ENCODE assay signal across 13 cellular contexts in genomic region chr9:82275531-82275930, GRCh38.
DNase-seq lines count a peak whose midpoint lies in the region; ATAC-seq and TF ChIP-seq lines count a peak whose summit lies in the region.
"Had no signal": no experiment of that assay in that cellular context is flagged by ENCODE, and none has a peak within 500 bp of the region (broad histone marks: within the 10 kb centered on the region; RNA-seq: fewer than 3 reads in every experiment).

No MANE protein-coding gene starts in this region.

- H3K4me3 ChIP-seq in HFF-Myc (replicated peaks; ENCODE audit: low read depth, low read length) (no peak overlapping the region), epithelial cell of esophagus (ENCODE audit: low read length) (no peak overlapping the region), Caco-2 (ENCODE audit: low read depth, low read length) (no peak overlapping the region)
- H3K4me3 ChIP-seq: A549 had no signal

- no peaks in the 10 kb centered on the region for H3K27me3 Mint-ChIP-seq in Caco-2 (ENCODE audit: insufficient read depth, unreplicated experiment)
- H3K27me3 Mint-ChIP-seq: CD4-positive, alpha-beta memory T cell had no signal

- no peaks in the 10 kb centered on the region for H3K9me3 Mint-ChIP-seq in Caco-2 (ENCODE audit: unreplicated experiment)

- H3K4me1 Mint-ChIP-seq in Caco-2 (ENCODE audit: low read depth, unreplicated experiment): no peaks in the 10 kb centered on the region
- H3K4me1 Mint-ChIP-seq: CD4-positive, alpha-beta memory T cell had no signal

- no TSS peak for BruUV-seq in Caco-2 (replicated peaks; lab: Mats Ljungman, UMichigan)

- H3K4me1 ChIP-seq in Caco-2: no peaks in the 10 kb centered on the region
- H3K4me1 ChIP-seq: A549, BE2C had no signal

- no peaks in the 10 kb centered on the region for H3K9me3 ChIP-seq in Caco-2
- H3K9me3 ChIP-seq: A549, BE2C had no signal

- DNase-seq in HFF-Myc (ENCODE audit: extremely low read depth, low read depth) (peak; percentile 9), epithelial cell of esophagus (ENCODE audit: low read depth) (peak; percentile 51), kidney tubule cell (ENCODE audit: low spot score) (peak; percentile 32), Caco-2 (no peak)
- DNase-seq: BE2C; CD4-positive, alpha-beta memory T cell; DMS153; DMS79 treated with DMSO at 0.1 percent for 48 hours; GDM1 had no signal

- no peak overlapping the region for H3K27ac Mint-ChIP-seq in Caco-2 (ENCODE audit: unreplicated experiment)
- H3K27ac Mint-ChIP-seq: CD4-positive, alpha-beta memory T cell had no signal

- H3K36me3 ChIP-seq in Caco-2 (ENCODE audit: control insufficient read depth, insufficient read depth, low read length): no peaks in the 10 kb centered on the region
- H3K36me3 ChIP-seq: BE2C had no signal

- no peak overlapping the region for H3K4me3 Mint-ChIP-seq in Caco-2 (ENCODE audit: unreplicated experiment)
- H3K4me3 Mint-ChIP-seq: CD4-positive, alpha-beta memory T cell had no signal

- intact Hi-C loops in Caco-2 (cut with micrococcal nuclease; ENCODE audit: unreplicated experiment): no loop called here

- ATAC-seq in GM19395 (IDR thresholded peaks at IDR 0.05; ENCODE audit: unreplicated experiment): no peak
- no peak for ATAC-seq in HG02678 (IDR thresholded peaks at IDR 0.05; ENCODE audit: unreplicated experiment)
- ATAC-seq: A549, HCT116 had no signal

- CTCF ChIA-PET in Caco-2 (lab: Charles Lee): no interaction called here

- H3K36me3 Mint-ChIP-seq in Caco-2 (ENCODE audit: insufficient read depth, unreplicated experiment): no peaks in the 10 kb centered on the region
- H3K36me3 Mint-ChIP-seq: CD4-positive, alpha-beta memory T cell had no signal

- TF ChIP-seq CTCF in HFF-Myc (IDR thresholded peaks at IDR 0.05; ENCODE audit: low read depth, low read length, missing control alignments) (no peak), epithelial cell of esophagus (IDR thresholded peaks at IDR 0.05; ENCODE audit: insufficient read depth, low read depth, low read length, missing control alignments) (no peak), Caco-2 (IDR thresholded peaks at IDR 0.05; ENCODE audit: insufficient read depth in 1 of 2, low read depth in 1 of 2, low read length in 1 of 2, severe bottlenecking in 1 of 2, unreplicated experiment in 1 of 2) (no peak)

- H3K27me3 ChIP-seq in Caco-2 (replicated peaks; ENCODE audit: control insufficient read depth, insufficient read depth, low read length): no peaks in the 10 kb centered on the region
- H3K27me3 ChIP-seq: BE2C had no signal

- POLR2A ChIA-PET in Caco-2 (lab: Charles Lee): no interaction called here

Comparison
In these comparisons a context has a peak if more than half of its experiments do, and no peak if none do; other contexts are left out.
1. DNase-seq: peak in HFF-Myc (single experiment), epithelial cell of esophagus (single experiment) and kidney tubule cell (single experiment); none in Caco-2 (0 of 2).